In genomic region chr17:10563991-10564660, GRCh38 we compare ENCODE assay signal across 8 cellular contexts. TPM values are rescaled to one million over a fixed set of nuclear protein-coding genes. Genes with fewer than 3 reads are reported as not detected.
"Had no signal": no experiment of that assay in that cellular context is flagged by ENCODE, and none has a peak within 500 bp of the region (broad histone marks: within the 10 kb centered on the region; RNA-seq: fewer than 3 reads in every experiment).

No MANE protein-coding gene starts in this region.

- H2AFZ ChIP-seq: GM23338 had no signal

- DNase-seq: H9, HCEC 1CT, IMR-90, KG1 had no signal

- ATAC-seq: GM23338, K562 had no signal

- H3K27ac Mint-ChIP-seq: GM23338, H9 had no signal

- H3K4me3 Mint-ChIP-seq: GM23338, H9 had no signal

- H3K4me3 ChIP-seq: GM23338, K562 had no signal

- H3K4me2 ChIP-seq: GM23338 had no signal

- H3K9me3 Mint-ChIP-seq: GM23338, H9 had no signal

RNA-seq across cellular contexts. Expression of gene MYH2, which starts 14.7 kb away (rescaled TPM):
- total RNA-seq: HT-29, IMR-90, K562 had no signal

RNA-seq across cellular contexts. Expression of gene MYH1, which starts 45.8 kb away (rescaled TPM):
- total RNA-seq: GM23338, H1, H9, HT-29, IMR-90, K562 had no signal
